ENCODE assay signal across 8 cellular contexts in the genomic region with DNA sequence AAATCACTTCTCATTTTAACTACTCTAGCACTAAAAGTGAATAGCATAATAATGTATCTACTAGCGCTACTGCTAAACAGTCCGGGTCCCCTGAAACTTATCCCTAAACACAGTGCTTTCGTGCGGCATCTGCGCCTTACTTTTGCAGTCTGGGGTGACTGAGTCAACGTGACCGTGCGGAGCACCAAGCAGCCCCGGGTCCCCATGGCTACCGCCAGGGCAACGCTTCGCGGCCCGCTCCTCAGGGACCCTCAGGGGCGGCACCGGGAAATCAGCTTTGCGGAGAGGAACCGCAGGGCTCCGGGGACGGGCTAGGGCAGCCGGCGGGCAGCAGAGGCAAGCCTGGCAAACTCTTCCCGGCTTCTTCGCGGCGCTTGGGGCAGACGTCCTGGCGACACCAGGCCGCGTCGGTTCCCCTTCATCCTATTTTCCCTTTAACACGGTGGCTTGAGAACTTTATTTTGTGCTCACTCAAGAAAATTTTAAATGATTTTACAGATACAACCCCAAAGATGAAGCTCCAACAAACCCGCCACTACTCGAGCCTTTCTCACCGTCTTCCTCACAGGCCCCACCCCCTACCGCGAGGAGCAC. TPM values are rescaled to one million over a fixed set of nuclear protein-coding genes. Genes with fewer than 3 reads are reported as not detected.
DNase-seq lines count a peak whose midpoint lies in the region; ATAC-seq and TF ChIP-seq lines count a peak whose summit lies in the region.

No MANE protein-coding gene starts in this region.

- H3K9me3 Mint-ChIP-seq in H9 = no peaks in the 10 kb centered on the region; a peak in 2 of 5 replicates

- peak overlapping the region; percentile 81 for H3K18ac ChIP-seq in H9 (ENCODE audit: insufficient read length, low read depth, low read length)

- H2BK12ac ChIP-seq in H9 (ENCODE audit: insufficient read length, low read depth, low read length) = no peak overlapping the region

- ATAC-seq in activated CD4-positive, CD25-positive, alpha-beta regulatory T cell treated with anti-CD3 and anti-CD28 coated beads, Interleukin-2, amount 50 U/mL, for 24 hours = peak; percentile 8 to 22
- peak; percentile 6 for ATAC-seq in left colon

- WGBS in H9 (ENCODE audit: extremely low coverage, insufficient read length, low lambda C conversion rate) = no CpG with 5 or more reads among the region's 37 CpGs

- TF ChIP-seq CTCF in GM12864 (IDR thresholded peaks at IDR 0.05; ENCODE audit: low read depth, low read length, missing control alignments) = peak; percentile 19
- TF ChIP-seq CTCF in H9 (conservative IDR thresholded peaks at IDR 0.05) = no peak; the same call in 2 of the 3 replicates
- TF ChIP-seq CTCF in NB4 (IDR thresholded peaks at IDR 0.05; ENCODE audit: low read depth, low read length) = no peak

- H2AK5ac ChIP-seq in H9 (ENCODE audit: insufficient read length, low read length) = no peak overlapping the region

- H3K9ac ChIP-seq in H9 (ENCODE audit: extremely low read depth, insufficient read length, low read length) = peak overlapping the region; percentile 62

- peaks cover 9% of the 10 kb centered on the region; the same call in 1 of the 2 replicates for H3K79me2 ChIP-seq in H9 (ENCODE audit: insufficient read depth, low read length)

- H3K27ac ChIP-seq in H9 (ENCODE audit: insufficient read length, low read depth, low read length) = peak overlapping the region; percentile 8

- H4K8ac ChIP-seq in H9 (replicated peaks; ENCODE audit: insufficient read length, low read depth, low read length) = no peak overlapping the region

- no peaks in the 10 kb centered on the region for H3K9me3 ChIP-seq in H9 (ENCODE audit: control insufficient read depth, low read depth, low read length)

- H3T11ph ChIP-seq in H9 (ENCODE audit: low read length) = no peak overlapping the region

- H3K36me3 Mint-ChIP-seq in H9 (ENCODE audit: insufficient read depth in 1 of 3, low read depth in 3 of 3) = peaks cover 0 to 2% (median 0%) of the 10 kb centered on the region in 3 experiments; a peak in 2 of 7 replicates

- peaks cover 26 to 31% of the 10 kb centered on the region in 2 experiments for H3K4me1 Mint-ChIP-seq in H9

- H3K27me3 ChIP-seq in H9 (ENCODE audit: insufficient read depth, low read length) = no peaks in the 10 kb centered on the region

- no peaks in the 10 kb centered on the region for H3K4me1 ChIP-seq in H9 (ENCODE audit: insufficient read depth, low read length)

- H3K4me2 ChIP-seq in H9 (ENCODE audit: insufficient read depth, insufficient read length, low read length) = peak overlapping the region; percentile 98

- no peaks in the 10 kb centered on the region; the same call in 1 of the 2 replicates for H3K27me3 Mint-ChIP-seq in H9 (ENCODE audit: low read depth)

- DNase-seq in GM12864 (ENCODE audit: low read depth) = no peak
- DNase-seq in H9 = peak; percentile 65
- DNase-seq in NB4 (ENCODE audit: low read depth) = peak; percentile 76
- DNase-seq in cerebellum (ENCODE audit: low spot score) = peak; percentile 39
- DNase-seq in left colon = peak; percentile 56 to 65
- DNase-seq in stimulated activated CD4-positive, alpha-beta T cell treated with anti-CD3 and anti-CD28 coated beads, Interleukin-2, amount 100 ng/mL, for 24 hours = peak; percentile 58 to 64
- DNase-seq in HPDE6-E6E7 (ENCODE audit: extremely low spot score) = no peak

- intact Hi-C loops in left colon (cut with DNase I, micrococcal nuclease) = no loop called here

- no peaks in the 10 kb centered on the region for H3K79me1 ChIP-seq in H9 (ENCODE audit: insufficient read depth, low read depth, low read length, poor library complexity, severe bottlenecking)

- peak overlapping the region; percentile 96 for H3K4me3 ChIP-seq in GM12864 (ENCODE audit: low read depth, low read length)
- H3K4me3 ChIP-seq in NB4 (ENCODE audit: low read depth, low read length) = peak overlapping the region; percentile 87

- peak overlapping the region; percentile 62; the same call in 1 of the 2 replicates for H3K14ac ChIP-seq in H9 (ENCODE audit: insufficient read depth, low read length)

- no peak overlapping the region for H4K5ac ChIP-seq in H9 (ENCODE audit: insufficient read length, low read depth, low read length)

- H2BK15ac ChIP-seq in H9 (ENCODE audit: low read depth, low read length) = no peak overlapping the region

- no peak for TF ChIP-seq POLR2A in NB4 (IDR thresholded peaks at IDR 0.05; ENCODE audit: extremely low read depth, insufficient read length)

- H4K20me1 ChIP-seq in H9 (ENCODE audit: control insufficient read depth, insufficient read depth, insufficient read length) = no peaks in the 10 kb centered on the region

- no peak overlapping the region for H3K56ac ChIP-seq in H9 (ENCODE audit: insufficient read length, low read depth, low read length)

- H2BK5ac ChIP-seq in H9 (ENCODE audit: insufficient read length, low read length) = no peak overlapping the region

- H3K4ac ChIP-seq in H9 (ENCODE audit: low read depth, low read length) = no peak overlapping the region; the same call in 1 of the 2 replicates

- H3K27ac Mint-ChIP-seq in H9 = peak overlapping the region; percentile 99 to 100 (median 99)

- no peak overlapping the region for H2BK120ac ChIP-seq in H9 (ENCODE audit: low read depth, low read length, poor library complexity, severe bottlenecking)

- no peak overlapping the region for H2AFZ ChIP-seq in H9 (ENCODE audit: low read length)

- peak overlapping the region; percentile 90 to 93 for H3K4me3 Mint-ChIP-seq in H9

- no peak overlapping the region for H2BK20ac ChIP-seq in H9 (ENCODE audit: low read depth, low read length, poor library complexity, severe bottlenecking)

- H4K91ac ChIP-seq in H9 (ENCODE audit: insufficient read length, low read depth, low read length) = no peak overlapping the region

- no peak overlapping the region for H3K23ac ChIP-seq in H9 (ENCODE audit: insufficient read length, low read depth, low read length)

- H3K23me2 ChIP-seq in H9 (ENCODE audit: insufficient read length, low read depth, low read length, poor library complexity, severe bottlenecking) = peaks cover 20% of the 10 kb centered on the region

RNA-seq across cellular contexts. Expression of gene DIPK2A, which starts 0.8 kb away (rescaled TPM):
- total RNA-seq in H9 (2021) = 22.0 and 22.9 TPM in 2 replicates
- total RNA-seq in cerebellum = 206 TPM
- total RNA-seq in left colon = 10 to 100 TPM; 12.5 to 18.3 TPM

Comparison
In these comparisons a context has a peak if more than half of its experiments do, and no peak if none do; other contexts are left out.
1. DNase-seq: peak in H9 (single experiment), NB4 (single experiment), cerebellum (single experiment), left colon (2 of 2) and stimulated activated CD4-positive, alpha-beta T cell treated with anti-CD3 and anti-CD28 coated beads, Interleukin-2, amount 100 ng/mL, for 24 hours (2 of 2); none in GM12864 (single experiment) and HPDE6-E6E7 (single experiment).